Comparison of ENCODE assay signal across 23 cellular contexts in the genomic region with DNA sequence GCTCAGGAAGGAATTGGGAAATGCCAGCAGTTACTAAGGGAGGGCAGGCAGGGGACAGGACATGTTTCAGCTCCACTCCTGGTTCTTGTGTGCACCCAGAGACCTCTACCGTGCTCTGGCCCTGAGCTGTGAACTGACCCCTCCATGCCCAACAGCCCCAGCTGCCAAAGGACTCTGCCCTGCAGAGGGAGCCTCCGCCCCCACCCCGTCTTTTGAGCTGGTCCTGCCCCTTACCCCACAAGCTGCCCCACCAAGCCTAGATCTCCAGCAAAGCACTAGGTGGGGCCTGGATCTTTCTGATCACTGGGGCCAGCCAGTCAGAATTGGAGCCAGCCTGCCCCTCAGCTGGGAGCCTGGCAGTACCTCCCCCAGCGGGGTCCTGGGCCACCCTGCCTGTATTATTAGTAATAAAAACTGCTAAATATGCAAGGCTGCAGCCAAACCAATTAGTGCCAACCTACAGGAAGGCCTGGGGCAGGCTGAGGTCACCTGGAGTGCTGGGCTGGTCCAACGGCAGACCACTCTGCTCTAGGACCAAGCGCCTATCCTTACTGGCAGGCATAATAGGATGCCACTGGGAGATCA. TPM values are rescaled to one million over a fixed set of nuclear protein-coding genes. Genes with fewer than 3 reads are reported as not detected.
"Had no signal": no experiment of that assay in that cellular context is flagged by ENCODE, and none has a peak within 500 bp of the region (broad histone marks: within the 10 kb centered on the region; RNA-seq: fewer than 3 reads in every experiment).

No MANE protein-coding gene starts in this region.

- H3K27ac ChIP-seq: heart right ventricle, left lung, lower lobe of right lung, neutrophil, skin epidermis, suprapubic skin, thyroid gland, uterus had no signal

- H3K27me3 ChIP-seq: heart right ventricle, left lung, neutrophil, suprapubic skin, thyroid gland, uterus had no signal

- H3K27ac Mint-ChIP-seq: memory B cell, nephron, type B pancreatic cell had no signal

- H3K27me3 Mint-ChIP-seq: memory B cell, type B pancreatic cell had no signal

- ATAC-seq: esophagus mucosa; heart right ventricle; left lung; lower lobe of right lung; sciatic nerve; stimulated activated naive CD8-positive, alpha-beta T cell treated with anti-CD3 and anti-CD28 coated beads, Interleukin-15, Interleukin-2, amounts not matched to agents 100 U/mL and 50 U/mL, for 24 hours had no signal

- H3K9me3 Mint-ChIP-seq: memory B cell, nephron, type B pancreatic cell had no signal

- H3K4me1 Mint-ChIP-seq: memory B cell, nephron had no signal

- H3K4me3 Mint-ChIP-seq: memory B cell, nephron, type B pancreatic cell had no signal

- DNase-seq: effector memory CD4-positive, alpha-beta T cell; heart right ventricle; hypothalamus; left lung; lower lobe of right lung; midbrain; stimulated activated CD4-positive, alpha-beta T cell treated with anti-CD3 and anti-CD28 coated beads, Interleukin-12 subunit alpha, Interleukin-12 subunit beta, amount 100 ng/mL, for 4 hours; stimulated activated naive CD8-positive, alpha-beta T cell treated with anti-CD3 and anti-CD28 coated beads, Interleukin-15, Interleukin-2, amounts not matched to agents 100 U/mL and 50 U/mL, for 24 hours; thyroid gland; uterus had no signal

- H3K9me3 ChIP-seq: heart right ventricle, left lung, lower lobe of right lung, neutrophil, suprapubic skin, thyroid gland, uterus had no signal

- H3K4me1 ChIP-seq: heart right ventricle, left lung, lower lobe of right lung, suprapubic skin, thyroid gland, uterus had no signal

- H3K36me3 ChIP-seq: uterus had no signal

- H3K4me3 ChIP-seq: heart right ventricle, left lung, lower lobe of right lung, skin epidermis, suprapubic skin, thyroid gland, uterus had no signal

RNA-seq across cellular contexts. Expression of a gene that starts 23.9 kb away (rescaled TPM):
- total RNA-seq: fibroblast of lung, glomerular endothelial cell, heart right ventricle had no signal
- polyA plus RNA-seq: fibroblast of lung had no signal

RNA-seq across cellular contexts. Expression of a gene that starts 34.8 kb away (rescaled TPM):
- total RNA-seq: esophagus mucosa, fibroblast of lung, frontal cortex, glomerular endothelial cell, osteoblast, pulmonary artery endothelial cell, suprapubic skin had no signal
- polyA plus RNA-seq: fibroblast of lung had no signal
